ENCODE assay signal across 1 cellular context in genomic region chr12:108773798-108774788, GRCh38.
TF ChIP-seq lines count a peak whose summit lies in the region.

No MANE protein-coding gene starts in this region.

TF ChIP-seq in HepG2, 621 proteins besides CTCF, POLR2A, EP300 and RAD21 (continued from another document and continues in another):
- peak; percentile 84; the same call in 1 of the 2 replicates for TF ChIP-seq RFXAP (CRISPR knock-in tag; IDR thresholded peaks at IDR 0.05; ENCODE audit: borderline replicate concordance)
- TF ChIP-seq TGIF2 (CRISPR knock-in tag; IDR thresholded peaks at IDR 0.05), result peak; percentile 85
- peak; percentile 33; the same call in 1 of the 2 replicates for TF ChIP-seq ZNF563 (CRISPR knock-in tag; IDR thresholded peaks at IDR 0.05)
- no peak for TF ChIP-seq SMARCC2 (IDR thresholded peaks at IDR 0.05)
- no peak for TF ChIP-seq SP1 (IDR thresholded peaks at IDR 0.05)
- 0 out of 2 replicates have a peak, but pooled peaks have one; percentile 34 for TF ChIP-seq SP1 (CRISPR knock-in tag; IDR thresholded peaks at IDR 0.05)
- peak; percentile 78 for TF ChIP-seq PITX1 (CRISPR knock-in tag; IDR thresholded peaks at IDR 0.05)
- no peak for TF ChIP-seq PAX8 (CRISPR knock-in tag; IDR thresholded peaks at IDR 0.05; ENCODE audit: borderline replicate concordance)
- peak; percentile 82 to 87 for TF ChIP-seq NR2F1 (CRISPR knock-in tag; IDR thresholded peaks at IDR 0.05)
- TF ChIP-seq ZFP1 (CRISPR knock-in tag; IDR thresholded peaks at IDR 0.05), result no peak
- TF ChIP-seq ZNF414 (CRISPR knock-in tag; IDR thresholded peaks at IDR 0.05), result 0 out of 2 replicates have a peak, but pooled peaks have one; percentile 54
- TF ChIP-seq IRF1 (CRISPR knock-in tag; IDR thresholded peaks at IDR 0.05; ENCODE audit: low read depth), result no peak
- TF ChIP-seq ZNF441 (CRISPR knock-in tag; IDR thresholded peaks at IDR 0.05; ENCODE audit: borderline replicate concordance), result 0 out of 2 replicates have a peak, but pooled peaks have one; percentile 33
- 0 out of 2 replicates have a peak, but pooled peaks have one; percentile 59 for TF ChIP-seq HOXD1 (CRISPR knock-in tag; IDR thresholded peaks at IDR 0.05)
- TF ChIP-seq CEBPG (CRISPR knock-in tag; IDR thresholded peaks at IDR 0.05), result peak; percentile 88
- no peak for TF ChIP-seq ZBTB40 (IDR thresholded peaks at IDR 0.05)
- TF ChIP-seq ZBTB40 (CRISPR knock-in tag; IDR thresholded peaks at IDR 0.05), result 0 out of 2 replicates have a peak, but pooled peaks have one; percentile 43
- peak; percentile 50; the same call in 1 of the 2 replicates for TF ChIP-seq BORCS8-MEF2B (CRISPR knock-in tag; IDR thresholded peaks at IDR 0.05)
- TF ChIP-seq ZNF614 (CRISPR knock-in tag; IDR thresholded peaks at IDR 0.05; ENCODE audit: borderline replicate concordance), result peak; percentile 60; the same call in 1 of the 2 replicates
- TF ChIP-seq CBFB (CRISPR knock-in tag; IDR thresholded peaks at IDR 0.05), result 0 out of 2 replicates have a peak, but pooled peaks have one; percentile 32
- TF ChIP-seq ZNF160 (CRISPR knock-in tag; IDR thresholded peaks at IDR 0.05), result no peak
- peak; percentile 30; the same call in 1 of the 2 replicates for TF ChIP-seq TCF7 (IDR thresholded peaks at IDR 0.05; ENCODE audit: low read depth)
- peak; percentile 58; the same call in 1 of the 2 replicates for TF ChIP-seq HNF4G (IDR thresholded peaks at IDR 0.05; ENCODE audit: borderline replicate concordance, low read depth, low read length)
- 0 out of 2 replicates have a peak, but pooled peaks have one; percentile 27 for TF ChIP-seq HNF4G (CRISPR knock-in tag; IDR thresholded peaks at IDR 0.05; ENCODE audit: borderline replicate concordance, low read depth)
- TF ChIP-seq ZNF264 (CRISPR knock-in tag; IDR thresholded peaks at IDR 0.05), result 0 out of 2 replicates have a peak, but pooled peaks have one; percentile 67
- peak; percentile 73 for TF ChIP-seq FOXA3 (CRISPR knock-in tag; IDR thresholded peaks at IDR 0.05)
- TF ChIP-seq REPIN1 (CRISPR knock-in tag; IDR thresholded peaks at IDR 0.05; ENCODE audit: borderline replicate concordance, low read depth), result peak; percentile 48; the same call in 1 of the 2 replicates
- TF ChIP-seq AGO2 (optimal IDR thresholded peaks at IDR 0.05; ENCODE audit: low read depth, low read length), result no peak
- peak; percentile 84 for TF ChIP-seq PATZ1 (CRISPR knock-in tag; IDR thresholded peaks at IDR 0.05)
- peak; percentile 70 for TF ChIP-seq ZNF574 (CRISPR knock-in tag; IDR thresholded peaks at IDR 0.05)
- peak; percentile 30; the same call in 1 of the 2 replicates for TF ChIP-seq ZNF710 (CRISPR knock-in tag; IDR thresholded peaks at IDR 0.05; ENCODE audit: borderline replicate concordance)
- no peak; the same call in 1 of the 2 replicates for TF ChIP-seq FOXJ3 (CRISPR knock-in tag; IDR thresholded peaks at IDR 0.05; ENCODE audit: borderline replicate concordance)
- 0 out of 2 replicates have a peak, but pooled peaks have one; percentile 49 for TF ChIP-seq MEIS1 (CRISPR knock-in tag; IDR thresholded peaks at IDR 0.05; ENCODE audit: borderline replicate concordance)
- TF ChIP-seq BRD4 (CRISPR knock-in tag; IDR thresholded peaks at IDR 0.05), result peak; percentile 34; the same call in 1 of the 2 replicates
- TF ChIP-seq PRDM15 (CRISPR knock-in tag; IDR thresholded peaks at IDR 0.05), result no peak
- 0 out of 2 replicates have a peak, but pooled peaks have one; percentile 32 for TF ChIP-seq ZNF232 (CRISPR knock-in tag; IDR thresholded peaks at IDR 0.05; ENCODE audit: borderline replicate concordance)
